In genomic region chr1:67530071-67530470, GRCh38 we compare ENCODE assay signal across 21 cellular contexts.
"Had no signal": no experiment of that assay in that cellular context is flagged by ENCODE, and none has a peak within 500 bp of the region (broad histone marks: within the 10 kb centered on the region; RNA-seq: fewer than 3 reads in every experiment).

No MANE protein-coding gene starts in this region.

- DNase-seq: IMR-90, Kasumi-1, MM.1S, NCI-H1092 treated with DMSO at 0.1 percent for 48 hours, NCI-H1436, NCI-H187, NCI-H2029, NCI-H2081 treated with DMSO at 0.1 percent for 48 hours, NCI-H2171, NCI-H226, NCI-H446, NCI-H510A, NCI-H524 treated with DMSO at 0.1 percent for 48 hours, NCI-H69, NCI-H774, Right ventricle myocardium superior, RPMI8226, SIG-M5 had no signal

- H3K27me3 ChIP-seq: SJSA1 had no signal

- H3K27ac ChIP-seq: KMS-11, SJSA1, SK-N-MC had no signal

- H3K36me3 ChIP-seq: SJSA1 had no signal

- H3K4me3 ChIP-seq: SJSA1, SK-N-MC had no signal

- H3K9me3 ChIP-seq: SJSA1 had no signal
